19 cellular contexts compared by ENCODE assay signal in genomic region chr2:2142350-2142749, GRCh38.
"Had no signal": no experiment of that assay in that cellular context is flagged by ENCODE, and none has a peak within 500 bp of the region (broad histone marks: within the 10 kb centered on the region; RNA-seq: fewer than 3 reads in every experiment).

No MANE protein-coding gene starts in this region.

- H3K4me3 ChIP-seq: adrenal gland, ascending aorta, hepatocyte, left ventricle myocardium inferior, sigmoid colon, smooth muscle cell, transverse colon had no signal

- H3K27me3 ChIP-seq: adrenal gland, ascending aorta, brain microvascular endothelial cell, hepatocyte, sigmoid colon, transverse colon had no signal

- ATAC-seq: naive thymus-derived CD4-positive, alpha-beta T cell; stimulated activated naive B cell treated with anti-CD40 and anti-IgM and Interleukin-4, amounts not matched to agents 10 μg/mL and 1 μg/mL and 100 μg/mL, for 72 hours; WTC11 had no signal

- H3K27ac ChIP-seq: adrenal gland, ascending aorta, brain microvascular endothelial cell, hepatocyte, left ventricle myocardium inferior, sigmoid colon, transverse colon had no signal

- DNase-seq: activated naive CD4-positive, alpha-beta T cell; activated T-cell treated with anti-CD3 and anti-CD28 coated beads, Interleukin-2, amount 50 U/mL, for 24 hours; brain microvascular endothelial cell; caudate nucleus; effector memory CD4-positive, alpha-beta T cell; glutamatergic neuron; immature natural killer cell; left ventricle myocardium inferior; naive thymus-derived CD4-positive, alpha-beta T cell; sigmoid colon; stimulated activated CD4-positive, alpha-beta T cell treated with anti-CD3 and anti-CD28 coated beads, Interleukin-15, amount 100 ng/mL, for 24 hours; stimulated activated CD8-positive, alpha-beta memory T cell treated with anti-CD3 and anti-CD28 coated beads, Interleukin-4, amount 100 ng/mL, for 48 hours; stimulated activated naive B cell treated with anti-CD40 and anti-IgM and Interleukin-4, amounts not matched to agents 10 μg/mL and 1 μg/mL and 100 μg/mL, for 72 hours; transverse colon had no signal

- H3K9me3 ChIP-seq: adrenal gland, ascending aorta, sigmoid colon, transverse colon had no signal

- H3K4me1 ChIP-seq: adrenal gland, ascending aorta, left ventricle myocardium inferior, transverse colon had no signal

- H3K36me3 ChIP-seq: adrenal gland, ascending aorta, brain microvascular endothelial cell, left ventricle myocardium inferior, sigmoid colon, transverse colon had no signal
